In genomic region chr1:42753070-42753469, GRCh38 we compare ENCODE assay signal across 24 cellular contexts. TPM values are rescaled to one million over a fixed set of nuclear protein-coding genes. Genes with fewer than 3 reads are reported as not detected.
DNase-seq lines count a peak whose midpoint lies in the region; TF ChIP-seq lines count a peak whose summit lies in the region.
"Had no signal": no experiment of that assay in that cellular context is flagged by ENCODE, and none has a peak within 500 bp of the region (broad histone marks: within the 10 kb centered on the region; RNA-seq: fewer than 3 reads in every experiment).

No MANE protein-coding gene starts in this region.

- H4K20me1 ChIP-seq in MM.1S (ENCODE audit: insufficient read depth, low read length): no peaks in the 10 kb centered on the region

- H3K4me1 ChIP-seq in MM.1S (ENCODE audit: low read length): no peaks in the 10 kb centered on the region
- H3K4me1 ChIP-seq: ascending aorta, prostate gland had no signal

- H3K27ac ChIP-seq in MM.1S (ENCODE audit: low read length): no peak overlapping the region
- H3K27ac ChIP-seq: ascending aorta, HL-60, left lung, prostate gland, WERI-Rb-1 had no signal

- H3K79me2 ChIP-seq in MM.1S (ENCODE audit: low read length): no peaks in the 10 kb centered on the region

- H3K4me3 ChIP-seq in AG09309 (ENCODE audit: control insufficient read depth, low read depth, low read length): no peak overlapping the region
- no peak overlapping the region for H3K4me3 ChIP-seq in choroid plexus epithelial cell (ENCODE audit: low read depth, low read length)
- H3K4me3 ChIP-seq in MM.1S (ENCODE audit: low read length): no peak overlapping the region
- H3K4me3 ChIP-seq: ascending aorta, left lung, prostate gland had no signal

- no peaks in the 10 kb centered on the region for H3K27me3 ChIP-seq in MM.1S (replicated peaks; ENCODE audit: insufficient read depth, low read length)
- H3K27me3 ChIP-seq: ascending aorta, left lung had no signal

- no peaks in the 10 kb centered on the region for H3K9me2 ChIP-seq in MM.1S (replicated peaks; ENCODE audit: insufficient read depth, low read length)

- no peak overlapping the region for H3K9ac ChIP-seq in MM.1S (ENCODE audit: low read length)

- H2AFZ ChIP-seq in MM.1S (ENCODE audit: low read length): no peak overlapping the region

- TF ChIP-seq CTCF in AG09309 (IDR thresholded peaks at IDR 0.05; ENCODE audit: control insufficient read depth, insufficient read depth, low read depth, low read length, missing control alignments) (no peak), choroid plexus epithelial cell (conservative IDR thresholded peaks at IDR 0.05; ENCODE audit: low read depth, low read length) (no peak), MM.1S (IDR thresholded peaks at IDR 0.05; ENCODE audit: low read length) (no peak)

- H3K36me3 ChIP-seq in MM.1S (replicated peaks; ENCODE audit: insufficient read depth, low read length): no peaks in the 10 kb centered on the region
- H3K36me3 ChIP-seq: prostate gland had no signal

- no peak overlapping the region for H3K4me2 ChIP-seq in MM.1S (ENCODE audit: low read depth, low read length)

- H3K9me3 ChIP-seq in MM.1S (replicated peaks; ENCODE audit: insufficient read depth, low read length): no peaks in the 10 kb centered on the region
- H3K9me3 ChIP-seq: ascending aorta, left lung, prostate gland had no signal

- H3F3A ChIP-seq in MM.1S (ENCODE audit: insufficient read depth, low read length): no peaks in the 10 kb centered on the region

- DNase-seq in AG09309 (ENCODE audit: low read depth) (peak; percentile 32), LHCN-M2 (ENCODE audit: low read depth) (peak; percentile 54), choroid plexus epithelial cell (ENCODE audit: low read depth) (peak; percentile 73), kidney tubule cell (ENCODE audit: low spot score) (peak; percentile 28), NCI-H146 (lab: John Stamatoyannopoulos, UW) (no peak), HK-2 (ENCODE audit: unreplicated experiment) (no peak), MM.1S (no peak)
- no peak for DNase-seq in activated T-cell treated with anti-CD3 and anti-CD28 coated beads, Interleukin-2, amount 50 U/mL, for 48 hours
- DNase-seq: activated CD4-positive, alpha-beta T cell treated with anti-CD3 and anti-CD28 coated beads, Interleukin-2, amount 50 U/mL, for 48 hours; activated naive CD4-positive, alpha-beta T cell treated with anti-CD3 and anti-CD28 coated beads for 36 hours; activated T-cell treated with anti-CD3 and anti-CD28 coated beads for 4 hours; AML-193; cortex of kidney; DMS79 treated with DMSO at 0.1 percent for 48 hours; left lung; NCI-H1092 treated with DMSO at 0.1 percent for 48 hours; NCI-H748 treated with DMSO at 0.1 percent for 48 hours; WERI-Rb-1 had no signal

RNA-seq across cellular contexts. Expression of gene CLDN19, which starts 13.0 kb away (rescaled TPM):
- not detected in 2 replicates for total RNA-seq in LHCN-M2 (2014; rRNA removed)
- polyA plus RNA-seq in LHCN-M2 (2012): not detected
- total RNA-seq: activated naive CD4-positive, alpha-beta T cell treated with anti-CD3 and anti-CD28 coated beads for 36 hours; ascending aorta; glomerular endothelial cell; left lung; OCI-LY7; Right ventricle myocardium inferior had no signal

RNA-seq across cellular contexts. Expression of gene P3H1, which starts 13.8 kb away (rescaled TPM):
- total RNA-seq in LHCN-M2 (2014; rRNA removed): 76.3 and 90.9 TPM in 2 replicates
- 59.2 TPM for polyA plus RNA-seq in LHCN-M2 (2012)

RNA-seq across cellular contexts. Expression of gene C1orf50, which starts 14.0 kb away (rescaled TPM):
- 4.2 and 7.6 TPM in 2 replicates for total RNA-seq in LHCN-M2 (2014; rRNA removed)
- polyA plus RNA-seq in LHCN-M2 (2012): 4.9 TPM

RNA-seq across cellular contexts. Expression of gene TMEM269, which starts 31.7 kb away (rescaled TPM):
- total RNA-seq in LHCN-M2 (2014; rRNA removed): 0.06 TPM in 1 of 2 replicates, not detected in the other
- 0.05 TPM for polyA plus RNA-seq in LHCN-M2 (2012)
- total RNA-seq: ascending aorta, glomerular endothelial cell, Right ventricle myocardium inferior had no signal

Comparison
In these comparisons a context has a peak if more than half of its experiments do, and no peak if none do; other contexts are left out.
1. DNase-seq: peak in AG09309 (single experiment), LHCN-M2 (single experiment), choroid plexus epithelial cell (single experiment) and kidney tubule cell (single experiment); none in NCI-H146 (single experiment), HK-2 (single experiment), MM.1S (single experiment) and activated T-cell treated with anti-CD3 and anti-CD28 coated beads, Interleukin-2, amount 50 U/mL, for 48 hours (0 of 2).